Comparison of ENCODE assay signal across 24 cellular contexts in genomic region chr2:214740867-214741266, GRCh38.
"Had no signal": no experiment of that assay in that cellular context is flagged by ENCODE, and none has a peak within 500 bp of the region (broad histone marks: within the 10 kb centered on the region; RNA-seq: fewer than 3 reads in every experiment).

No MANE protein-coding gene starts in this region.

- ATAC-seq: activated CD4-positive, alpha-beta T cell treated with anti-CD3 and anti-CD28 coated beads for 36 hours; activated T-cell treated with anti-CD3 and anti-CD28 coated beads, Interleukin-2, amount 50 U/mL, for 72 hours; effector memory CD8-positive, alpha-beta T cell; foreskin keratinocyte; heart right ventricle; left lung; lower lobe of right lung; psoas muscle had no signal

- DNase-seq: activated B cell treated with CpG ODN at 0.5 μM for 24 hours; activated CD4-positive, alpha-beta T cell treated with anti-CD3 and anti-CD28 coated beads for 36 hours; activated naive CD4-positive, alpha-beta T cell; activated T-cell treated with anti-CD3 and anti-CD28 coated beads for 4 hours; activated T-cell treated with anti-CD3 and anti-CD28 coated beads, Interleukin-2, amount 50 U/mL, for 72 hours; adrenal gland; cerebellar nuclear complex; cortex of kidney; effector memory CD8-positive, alpha-beta T cell; erythroblast; foreskin keratinocyte; heart right ventricle; kidney glomerular epithelial cell; left lung; lower lobe of right lung; mesenchymal stem cell; psoas muscle; spleen; stimulated activated naive CD4-positive, alpha-beta T cell; T-helper 1 cell had no signal

- H3K4me3 ChIP-seq: adrenal gland, ascending aorta, cardiac muscle cell, heart right ventricle, left lung, lower lobe of right lung, psoas muscle, spleen, suprapubic skin, tibial nerve had no signal
